Comparison of ENCODE assay signal across 12 cellular contexts in genomic region chr22:20203142-20204099, GRCh38. TPM values are rescaled to one million over a fixed set of nuclear protein-coding genes. Genes with fewer than 3 reads are reported as not detected.
DNase-seq lines count a peak whose midpoint lies in the region; ATAC-seq, FAIRE-seq and TF ChIP-seq lines count a peak whose summit lies in the region.
"Had no signal": no experiment of that assay in that cellular context is flagged by ENCODE, and none has a peak within 500 bp of the region (broad histone marks: within the 10 kb centered on the region; RNA-seq: fewer than 3 reads in every experiment).

No MANE protein-coding gene starts in this region.

- DNase-seq in G401 (ENCODE audit: low spot score) (peak; percentile 82), RWPE1 (ENCODE audit: low spot score) (peak; percentile 59), Right ventricle myocardium superior (peak; percentile 56), GM19240 (ENCODE audit: insufficient read length, low spot score) (no peak), frontal cortex (ENCODE audit: low spot score in 2 of 2) (no peak)
- DNase-seq in activated CD4-positive, alpha-beta T cell treated with anti-CD3 and anti-CD28 coated beads for 1 hour = no peak
- DNase-seq: activated CD8-positive, alpha-beta T cell treated with anti-CD3 and anti-CD28 coated beads, Interleukin-2, amount 10 ng/mL, durations not matched to agents 7 days and 5 days; DND-41; midbrain; NCI-H510A had no signal

- TF ChIP-seq CTCF in RWPE1 (conservative IDR thresholded peaks at IDR 0.05; ENCODE audit: low read depth) (no peak), parathyroid adenoma (IDR thresholded peaks at IDR 0.05) (no peak)

- ATAC-seq in Right ventricle myocardium superior (ENCODE audit: poor library complexity) = peak; percentile 47
- no peak for ATAC-seq in HG02571 (IDR thresholded peaks at IDR 0.05; ENCODE audit: unreplicated experiment)
- ATAC-seq: activated CD8-positive, alpha-beta T cell treated with anti-CD3 and anti-CD28 coated beads, Interleukin-2, amount 10 ng/mL, durations not matched to agents 7 days and 5 days had no signal

- no peaks in the 10 kb centered on the region for H3K27me3 ChIP-seq in parathyroid adenoma (ENCODE audit: control insufficient read depth, insufficient read depth, low read length)

- POLR2A ChIA-PET in RWPE1 (lab: Yijun Ruan, JAX; ENCODE audit: low non-redundant PET) = no interaction called here

- H3K27ac ChIP-seq in RWPE1 (peak overlapping the region; percentile 79), parathyroid adenoma (peak overlapping the region; percentile 29)

- peaks cover 4% of the 10 kb centered on the region for H3K4me1 ChIP-seq in parathyroid adenoma

- no peak overlapping the region for H3K4me2 ChIP-seq in parathyroid adenoma (ENCODE audit: low read length)

- no peak for FAIRE-seq in frontal cortex (lab: Jason Lieb, UNC)

- no peak overlapping the region for H3K4me3 ChIP-seq in parathyroid adenoma (ENCODE audit: low read depth, low read length)

- H2AFZ ChIP-seq in parathyroid adenoma = no peak overlapping the region

- H3K9ac ChIP-seq in parathyroid adenoma = no peak overlapping the region

- in situ Hi-C loops in G401 (cut with HindIII; ENCODE audit: low sequenced_read_pairs) = no loop called here

- no peaks in the 10 kb centered on the region for H3K9me3 ChIP-seq in parathyroid adenoma (ENCODE audit: control insufficient read depth, low read length)

- no peaks in the 10 kb centered on the region for H3K36me3 ChIP-seq in parathyroid adenoma (ENCODE audit: control insufficient read depth, insufficient read depth, low read length)

- CTCF ChIA-PET in RWPE1 (lab: Yijun Ruan, JAX) = interaction anchor here (0.6 kb wide), 1 partner anchor 9 kb away, joined by 3 read pairs; no protein-coding TSS in a partner anchor

- intact Hi-C loops in Right ventricle myocardium superior (cut with DNase I) = no loop called here

- H3K79me2 ChIP-seq in parathyroid adenoma = no peaks in the 10 kb centered on the region

RNA-seq across cellular contexts. Expression of gene CCDC188, which starts 52.6 kb away (rescaled TPM):
- not detected in 2 replicates for total RNA-seq in G401 (2014; rRNA removed; shearing (Covaris generic))
- total RNA-seq in Right ventricle myocardium superior (0.30 TPM), frontal cortex (0.82 TPM)
- total RNA-seq: activated CD8-positive, alpha-beta T cell treated with anti-CD3 and anti-CD28 coated beads, Interleukin-2, amount 10 ng/mL, durations not matched to agents 7 days and 5 days had no signal

Comparison
In these comparisons a context has a peak if more than half of its experiments do, and no peak if none do; other contexts are left out.
1. DNase-seq: peak in G401 (single experiment), RWPE1 (single experiment) and Right ventricle myocardium superior (single experiment); none in GM19240 (single experiment), frontal cortex (0 of 2) and activated CD4-positive, alpha-beta T cell treated with anti-CD3 and anti-CD28 coated beads for 1 hour (single experiment).